In the genomic region with DNA sequence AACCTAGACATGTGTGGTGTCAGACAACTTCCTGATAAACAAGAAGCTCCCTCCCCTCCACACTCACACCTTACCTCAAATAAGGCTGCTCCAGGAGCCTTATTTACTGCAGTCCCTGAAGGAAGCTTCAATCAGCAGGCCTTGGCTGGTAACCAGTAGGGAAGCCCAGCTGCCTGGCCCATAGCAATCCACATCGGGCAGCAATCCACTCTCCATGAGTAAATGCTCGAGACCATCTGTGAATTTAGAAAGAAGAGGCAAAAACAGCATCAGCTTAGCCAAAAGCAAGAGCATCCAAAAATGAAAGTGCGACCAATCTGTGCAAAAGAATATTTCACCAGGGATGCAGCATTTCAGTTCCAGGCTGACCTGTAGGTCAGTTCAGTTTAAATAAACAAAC, we compare ENCODE assay signal across 1 cellular context.
TF ChIP-seq lines count a peak whose summit lies in the region.

No MANE protein-coding gene starts in this region.

TF ChIP-seq in GM23338, 12 proteins besides CTCF, POLR2A, EP300 and RAD21 (continued from another document):
- TF ChIP-seq, protein P1, sequence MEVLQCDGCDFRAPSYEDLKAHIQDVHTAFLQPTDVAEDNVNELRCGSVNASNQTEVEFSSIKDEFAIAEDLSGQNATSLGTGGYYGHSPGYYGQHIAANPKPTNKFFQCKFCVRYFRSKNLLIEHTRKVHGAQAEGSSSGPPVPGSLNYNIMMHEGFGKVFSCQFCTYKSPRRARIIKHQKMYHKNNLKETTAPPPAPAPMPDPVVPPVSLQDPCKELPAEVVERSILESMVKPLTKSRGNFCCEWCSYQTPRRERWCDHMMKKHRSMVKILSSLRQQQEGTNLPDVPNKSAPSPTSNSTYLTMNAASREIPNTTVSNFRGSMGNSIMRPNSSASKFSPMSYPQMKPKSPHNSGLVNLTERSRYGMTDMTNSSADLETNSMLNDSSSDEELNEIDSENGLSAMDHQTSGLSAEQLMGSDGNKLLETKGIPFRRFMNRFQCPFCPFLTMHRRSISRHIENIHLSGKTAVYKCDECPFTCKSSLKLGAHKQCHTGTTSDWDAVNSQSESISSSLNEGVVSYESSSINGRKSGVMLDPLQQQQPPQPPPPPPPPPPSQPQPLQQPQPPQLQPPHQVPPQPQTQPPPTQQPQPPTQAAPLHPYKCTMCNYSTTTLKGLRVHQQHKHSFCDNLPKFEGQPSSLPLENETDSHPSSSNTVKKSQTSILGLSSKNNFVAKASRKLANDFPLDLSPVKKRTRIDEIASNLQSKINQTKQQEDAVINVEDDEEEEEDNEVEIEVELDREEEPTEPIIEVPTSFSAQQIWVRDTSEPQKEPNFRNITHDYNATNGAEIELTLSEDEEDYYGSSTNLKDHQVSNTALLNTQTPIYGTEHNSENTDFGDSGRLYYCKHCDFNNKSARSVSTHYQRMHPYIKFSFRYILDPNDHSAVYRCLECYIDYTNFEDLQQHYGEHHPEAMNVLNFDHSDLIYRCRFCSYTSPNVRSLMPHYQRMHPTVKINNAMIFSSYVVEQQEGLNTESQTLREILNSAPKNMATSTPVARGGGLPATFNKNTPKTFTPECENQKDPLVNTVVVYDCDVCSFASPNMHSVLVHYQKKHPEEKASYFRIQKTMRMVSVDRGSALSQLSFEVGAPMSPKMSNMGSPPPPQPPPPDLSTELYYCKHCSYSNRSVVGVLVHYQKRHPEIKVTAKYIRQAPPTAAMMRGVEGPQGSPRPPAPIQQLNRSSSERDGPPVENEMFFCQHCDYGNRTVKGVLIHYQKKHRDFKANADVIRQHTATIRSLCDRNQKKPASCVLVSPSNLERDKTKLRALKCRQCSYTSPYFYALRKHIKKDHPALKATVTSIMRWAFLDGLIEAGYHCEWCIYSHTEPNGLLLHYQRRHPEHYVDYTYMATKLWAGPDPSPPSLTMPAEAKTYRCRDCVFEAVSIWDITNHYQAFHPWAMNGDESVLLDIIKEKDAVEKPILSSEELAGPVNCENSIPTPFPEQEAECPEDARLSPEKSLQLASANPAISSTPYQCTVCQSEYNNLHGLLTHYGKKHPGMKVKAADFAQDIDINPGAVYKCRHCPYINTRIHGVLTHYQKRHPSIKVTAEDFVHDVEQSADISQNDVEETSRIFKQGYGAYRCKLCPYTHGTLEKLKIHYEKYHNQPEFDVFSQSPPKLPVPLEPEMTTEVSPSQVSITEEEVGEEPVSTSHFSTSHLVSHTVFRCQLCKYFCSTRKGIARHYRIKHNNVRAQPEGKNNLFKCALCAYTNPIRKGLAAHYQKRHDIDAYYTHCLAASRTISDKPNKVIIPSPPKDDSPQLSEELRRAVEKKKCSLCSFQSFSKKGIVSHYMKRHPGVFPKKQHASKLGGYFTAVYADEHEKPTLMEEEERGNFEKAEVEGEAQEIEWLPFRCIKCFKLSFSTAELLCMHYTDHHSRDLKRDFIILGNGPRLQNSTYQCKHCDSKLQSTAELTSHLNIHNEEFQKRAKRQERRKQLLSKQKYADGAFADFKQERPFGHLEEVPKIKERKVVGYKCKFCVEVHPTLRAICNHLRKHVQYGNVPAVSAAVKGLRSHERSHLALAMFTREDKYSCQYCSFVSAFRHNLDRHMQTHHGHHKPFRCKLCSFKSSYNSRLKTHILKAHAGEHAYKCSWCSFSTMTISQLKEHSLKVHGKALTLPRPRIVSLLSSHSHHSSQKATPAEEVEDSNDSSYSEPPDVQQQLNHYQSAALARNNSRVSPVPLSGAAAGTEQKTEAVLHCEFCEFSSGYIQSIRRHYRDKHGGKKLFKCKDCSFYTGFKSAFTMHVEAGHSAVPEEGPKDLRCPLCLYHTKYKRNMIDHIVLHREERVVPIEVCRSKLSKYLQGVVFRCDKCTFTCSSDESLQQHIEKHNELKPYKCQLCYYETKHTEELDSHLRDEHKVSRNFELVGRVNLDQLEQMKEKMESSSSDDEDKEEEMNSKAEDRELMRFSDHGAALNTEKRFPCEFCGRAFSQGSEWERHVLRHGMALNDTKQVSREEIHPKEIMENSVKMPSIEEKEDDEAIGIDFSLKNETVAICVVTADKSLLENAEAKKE (CRISPR knock-in tag; IDR thresholded peaks at IDR 0.05), result no peak
- TF ChIP-seq EZH2 (IDR thresholded peaks at IDR 0.05; ENCODE audit: low read depth, unreplicated experiment) (no peak), POLR2AphosphoS5 (IDR thresholded peaks at IDR 0.05; ENCODE audit: low read depth) (no peak), NANOG (IDR thresholded peaks at IDR 0.05; ENCODE audit: borderline replicate concordance) (no peak), JUNB (IDR thresholded peaks at IDR 0.05; ENCODE audit: unreplicated experiment) (no peak), ZNF114 (CRISPR knock-in tag; IDR thresholded peaks at IDR 0.05) (no peak), ZNF331 (CRISPR knock-in tag; IDR thresholded peaks at IDR 0.05; ENCODE audit: low read depth) (no peak)
- TF ChIP-seq, protein P2, sequence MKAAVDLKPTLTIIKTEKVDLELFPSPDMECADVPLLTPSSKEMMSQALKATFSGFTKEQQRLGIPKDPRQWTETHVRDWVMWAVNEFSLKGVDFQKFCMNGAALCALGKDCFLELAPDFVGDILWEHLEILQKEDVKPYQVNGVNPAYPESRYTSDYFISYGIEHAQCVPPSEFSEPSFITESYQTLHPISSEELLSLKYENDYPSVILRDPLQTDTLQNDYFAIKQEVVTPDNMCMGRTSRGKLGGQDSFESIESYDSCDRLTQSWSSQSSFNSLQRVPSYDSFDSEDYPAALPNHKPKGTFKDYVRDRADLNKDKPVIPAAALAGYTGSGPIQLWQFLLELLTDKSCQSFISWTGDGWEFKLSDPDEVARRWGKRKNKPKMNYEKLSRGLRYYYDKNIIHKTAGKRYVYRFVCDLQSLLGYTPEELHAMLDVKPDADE (IDR thresholded peaks at IDR 0.05), result no peak
- TF ChIP-seq, protein P3, sequence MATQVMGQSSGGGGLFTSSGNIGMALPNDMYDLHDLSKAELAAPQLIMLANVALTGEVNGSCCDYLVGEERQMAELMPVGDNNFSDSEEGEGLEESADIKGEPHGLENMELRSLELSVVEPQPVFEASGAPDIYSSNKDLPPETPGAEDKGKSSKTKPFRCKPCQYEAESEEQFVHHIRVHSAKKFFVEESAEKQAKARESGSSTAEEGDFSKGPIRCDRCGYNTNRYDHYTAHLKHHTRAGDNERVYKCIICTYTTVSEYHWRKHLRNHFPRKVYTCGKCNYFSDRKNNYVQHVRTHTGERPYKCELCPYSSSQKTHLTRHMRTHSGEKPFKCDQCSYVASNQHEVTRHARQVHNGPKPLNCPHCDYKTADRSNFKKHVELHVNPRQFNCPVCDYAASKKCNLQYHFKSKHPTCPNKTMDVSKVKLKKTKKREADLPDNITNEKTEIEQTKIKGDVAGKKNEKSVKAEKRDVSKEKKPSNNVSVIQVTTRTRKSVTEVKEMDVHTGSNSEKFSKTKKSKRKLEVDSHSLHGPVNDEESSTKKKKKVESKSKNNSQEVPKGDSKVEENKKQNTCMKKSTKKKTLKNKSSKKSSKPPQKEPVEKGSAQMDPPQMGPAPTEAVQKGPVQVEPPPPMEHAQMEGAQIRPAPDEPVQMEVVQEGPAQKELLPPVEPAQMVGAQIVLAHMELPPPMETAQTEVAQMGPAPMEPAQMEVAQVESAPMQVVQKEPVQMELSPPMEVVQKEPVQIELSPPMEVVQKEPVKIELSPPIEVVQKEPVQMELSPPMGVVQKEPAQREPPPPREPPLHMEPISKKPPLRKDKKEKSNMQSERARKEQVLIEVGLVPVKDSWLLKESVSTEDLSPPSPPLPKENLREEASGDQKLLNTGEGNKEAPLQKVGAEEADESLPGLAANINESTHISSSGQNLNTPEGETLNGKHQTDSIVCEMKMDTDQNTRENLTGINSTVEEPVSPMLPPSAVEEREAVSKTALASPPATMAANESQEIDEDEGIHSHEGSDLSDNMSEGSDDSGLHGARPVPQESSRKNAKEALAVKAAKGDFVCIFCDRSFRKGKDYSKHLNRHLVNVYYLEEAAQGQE (IDR thresholded peaks at IDR 0.05; ENCODE audit: unreplicated experiment), result no peak
